Comparison of ENCODE assay signal across 21 cellular contexts in the genomic region with DNA sequence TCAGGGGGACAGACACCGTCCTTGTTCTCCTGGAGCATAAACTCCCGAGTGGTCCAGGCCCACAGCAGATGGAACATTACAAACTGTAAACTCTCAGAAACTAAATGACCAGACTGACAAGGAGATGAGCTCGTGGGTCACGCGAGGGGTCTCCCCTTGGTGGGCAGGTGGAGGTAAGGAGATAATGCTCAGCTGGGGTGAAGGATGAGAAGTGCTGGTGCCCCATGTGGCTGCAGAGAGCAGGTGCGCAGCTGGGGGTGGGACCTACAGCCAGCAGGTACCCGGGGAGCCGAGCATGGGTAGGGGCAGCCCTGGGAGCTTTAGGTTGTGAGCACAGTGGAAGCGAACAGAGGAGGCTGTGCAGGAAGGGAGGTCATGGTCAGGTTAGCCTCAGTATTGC. TPM values are rescaled to one million over a fixed set of nuclear protein-coding genes. Genes with fewer than 3 reads are reported as not detected.
"Had no signal": no experiment of that assay in that cellular context is flagged by ENCODE, and none has a peak within 500 bp of the region (broad histone marks: within the 10 kb centered on the region; RNA-seq: fewer than 3 reads in every experiment).

No MANE protein-coding gene starts in this region.

- H3K4me1 ChIP-seq: body of pancreas, left lung, right atrium auricular region, uterus had no signal

- H3K27ac Mint-ChIP-seq: activated naive CD8-positive, alpha-beta T cell treated with anti-CD3 and anti-CD28 coated beads for 36 hours; activated T-helper 1 cell treated with anti-CD3 and anti-CD28 coated beads, Interleukin-12 subunit alpha, Interleukin-12 subunit beta, Interleukin-2, Interleukin-4 antibody, amounts not matched to agents 30 ng/mL and 10 ng/mL and 1 ng/mL, durations not matched to agents 14 hours and 24 hours and 36 hours; naive thymus-derived CD8-positive, alpha-beta T cell; T-helper 2 cell treated with Interferon-gamma antibody and Interleukin-4, amounts not matched to agents 5 μg/mL and 100 μg/mL, for 36 hours had no signal

- H3K4me3 ChIP-seq: body of pancreas, left lung, right atrium auricular region, skin epidermis, tibial nerve, uterus had no signal

- H3K27me3 Mint-ChIP-seq: activated naive CD8-positive, alpha-beta T cell treated with anti-CD3 and anti-CD28 coated beads for 36 hours had no signal

- H3K27me3 ChIP-seq: body of pancreas, right atrium auricular region, tibial nerve, uterus had no signal

- H3K4me3 Mint-ChIP-seq: activated naive CD8-positive, alpha-beta T cell treated with anti-CD3 and anti-CD28 coated beads for 36 hours; activated T-helper 1 cell treated with anti-CD3 and anti-CD28 coated beads, Interleukin-12 subunit alpha, Interleukin-12 subunit beta, Interleukin-2, Interleukin-4 antibody, amounts not matched to agents 30 ng/mL and 10 ng/mL and 1 ng/mL, durations not matched to agents 14 hours and 24 hours and 36 hours; central memory CD8-positive, alpha-beta T cell; naive thymus-derived CD8-positive, alpha-beta T cell; T-helper 2 cell treated with Interferon-gamma antibody and Interleukin-4, amounts not matched to agents 5 μg/mL and 100 μg/mL, for 36 hours had no signal

- DNase-seq: activated CD4-positive, alpha-beta T cell treated with anti-CD3 and anti-CD28 coated beads, Interleukin-2, amount 50 U/mL, for 1 hour; activated CD8-positive, alpha-beta memory T cell treated with anti-CD3 and anti-CD28 coated beads for 24 hours; activated naive CD8-positive, alpha-beta T cell treated with anti-CD3 and anti-CD28 coated beads for 36 hours; amygdala; body of pancreas; effector memory CD4-positive, alpha-beta T cell; naive thymus-derived CD8-positive, alpha-beta T cell; nucleus accumbens; stimulated activated CD4-positive, alpha-beta T cell treated with anti-CD3 and anti-CD28 coated beads, Interleukin-15, amount 100 ng/mL, for 24 hours; stimulated activated CD4-positive, alpha-beta T cell treated with anti-CD3 and anti-CD28 coated beads, Interleukin-4, amount 100 ng/mL, for 1 hour; stimulated activated naive CD4-positive, alpha-beta T cell; uterus had no signal

- H3K9me3 Mint-ChIP-seq: activated naive CD8-positive, alpha-beta T cell treated with anti-CD3 and anti-CD28 coated beads for 36 hours; activated T-helper 1 cell treated with anti-CD3 and anti-CD28 coated beads, Interleukin-12 subunit alpha, Interleukin-12 subunit beta, Interleukin-2, Interleukin-4 antibody, amounts not matched to agents 30 ng/mL and 10 ng/mL and 1 ng/mL, durations not matched to agents 14 hours and 24 hours and 36 hours; central memory CD8-positive, alpha-beta T cell; naive thymus-derived CD8-positive, alpha-beta T cell; T-helper 2 cell treated with Interferon-gamma antibody and Interleukin-4, amounts not matched to agents 5 μg/mL and 100 μg/mL, for 36 hours had no signal

- H3K9me3 ChIP-seq: body of pancreas, left lung, right atrium auricular region, uterus had no signal

- H3K4me1 Mint-ChIP-seq: activated naive CD8-positive, alpha-beta T cell treated with anti-CD3 and anti-CD28 coated beads for 36 hours; central memory CD8-positive, alpha-beta T cell had no signal

- H3K27ac ChIP-seq: body of pancreas, left lung, right atrium auricular region, skin epidermis, tibial nerve, uterus had no signal

- FAIRE-seq: kidney had no signal

- H3K36me3 ChIP-seq: left lung, right atrium auricular region, tibial nerve, uterus had no signal

- ATAC-seq: activated CD4-positive, CD25-positive, alpha-beta regulatory T cell treated with anti-CD3 and anti-CD28 coated beads, Interleukin-2, amount 50 U/mL, for 24 hours; body of pancreas; left lung; naive thymus-derived CD8-positive, alpha-beta T cell had no signal

- H3K36me3 Mint-ChIP-seq: activated naive CD8-positive, alpha-beta T cell treated with anti-CD3 and anti-CD28 coated beads for 36 hours; naive thymus-derived CD8-positive, alpha-beta T cell had no signal

RNA-seq across cellular contexts. Expression of gene AJAP1, which starts 40.1 kb away (rescaled TPM):
- total RNA-seq: activated naive CD8-positive, alpha-beta T cell treated with anti-CD3 and anti-CD28 coated beads for 36 hours; activated T-helper 1 cell treated with anti-CD3 and anti-CD28 coated beads, Interleukin-12 subunit alpha, Interleukin-12 subunit beta, Interleukin-2, Interleukin-4 antibody, amounts not matched to agents 30 ng/mL and 10 ng/mL and 1 ng/mL, durations not matched to agents 14 hours and 24 hours and 36 hours had no signal
